ENCODE assay signal across 1 cellular context in the genomic region with DNA sequence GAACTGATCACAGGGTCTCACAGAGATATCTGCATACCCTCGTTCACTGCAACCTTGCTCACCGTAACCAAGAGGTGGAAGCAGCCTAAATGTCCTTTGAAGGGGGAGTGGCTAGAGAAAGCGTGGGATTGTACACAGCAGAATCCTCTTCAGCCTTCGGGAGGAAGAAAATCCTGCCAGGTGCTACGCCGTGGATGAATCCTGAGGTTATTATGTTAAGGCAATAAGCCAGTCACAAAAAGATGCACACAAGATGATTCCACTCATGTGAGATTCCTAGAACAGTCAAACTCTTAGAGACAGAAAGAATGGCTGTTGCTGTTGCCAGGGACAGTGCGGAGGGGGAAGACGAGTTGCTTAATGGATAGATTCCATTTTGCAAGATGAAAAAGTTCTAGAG.
TF ChIP-seq lines count a peak whose summit lies in the region.

No MANE protein-coding gene starts in this region.

TF ChIP-seq in K562, 482 proteins besides CTCF, POLR2A, EP300 and RAD21:
- TF ChIP-seq GTF2F1 (IDR thresholded peaks at IDR 0.05; ENCODE audit: low read depth, low read length) (peak; percentile 74; the same call in 1 of the 2 replicates), SUPT5H (IDR thresholded peaks at IDR 0.05) (peak; percentile 52; the same call in 1 of the 2 replicates), POLR2B (IDR thresholded peaks at IDR 0.05; ENCODE audit: low read depth, partially characterized antibody) (peak; percentile 31), POLR2AphosphoS5 (IDR thresholded peaks at IDR 0.05; ENCODE audit: control insufficient read depth, insufficient read depth, low read depth, low read length) (peak; percentile 75), MTA2 (IDR thresholded peaks at IDR 0.05; ENCODE audit: low read depth) (no peak), TARDBP (IDR thresholded peaks at IDR 0.05) (no peak), MEIS2 (IDR thresholded peaks at IDR 0.05; ENCODE audit: partially characterized antibody) (no peak), TBP (optimal IDR thresholded peaks at IDR 0.05; ENCODE audit: low read depth, low read length) (peak; percentile 87), SMARCA4 (IDR thresholded peaks at IDR 0.05) (no peak), DNMT1 (IDR thresholded peaks at IDR 0.05) (no peak), ZNF23 (CRISPR knock-in tag; IDR thresholded peaks at IDR 0.05) (no peak), PML (IDR thresholded peaks at IDR 0.05; ENCODE audit: low read length) (peak; percentile 71), POLR2G (IDR thresholded peaks at IDR 0.05; ENCODE audit: low read depth, low read length) (peak; percentile 22; the same call in 1 of the 2 replicates), RBFOX2 (IDR thresholded peaks at IDR 0.05; ENCODE audit: low read depth, low read length) (peak; percentile 32; the same call in 1 of the 2 replicates), ZNF324 (CRISPR knock-in tag; IDR thresholded peaks at IDR 0.05) (no peak)
- TF ChIP-seq, protein P1, sequence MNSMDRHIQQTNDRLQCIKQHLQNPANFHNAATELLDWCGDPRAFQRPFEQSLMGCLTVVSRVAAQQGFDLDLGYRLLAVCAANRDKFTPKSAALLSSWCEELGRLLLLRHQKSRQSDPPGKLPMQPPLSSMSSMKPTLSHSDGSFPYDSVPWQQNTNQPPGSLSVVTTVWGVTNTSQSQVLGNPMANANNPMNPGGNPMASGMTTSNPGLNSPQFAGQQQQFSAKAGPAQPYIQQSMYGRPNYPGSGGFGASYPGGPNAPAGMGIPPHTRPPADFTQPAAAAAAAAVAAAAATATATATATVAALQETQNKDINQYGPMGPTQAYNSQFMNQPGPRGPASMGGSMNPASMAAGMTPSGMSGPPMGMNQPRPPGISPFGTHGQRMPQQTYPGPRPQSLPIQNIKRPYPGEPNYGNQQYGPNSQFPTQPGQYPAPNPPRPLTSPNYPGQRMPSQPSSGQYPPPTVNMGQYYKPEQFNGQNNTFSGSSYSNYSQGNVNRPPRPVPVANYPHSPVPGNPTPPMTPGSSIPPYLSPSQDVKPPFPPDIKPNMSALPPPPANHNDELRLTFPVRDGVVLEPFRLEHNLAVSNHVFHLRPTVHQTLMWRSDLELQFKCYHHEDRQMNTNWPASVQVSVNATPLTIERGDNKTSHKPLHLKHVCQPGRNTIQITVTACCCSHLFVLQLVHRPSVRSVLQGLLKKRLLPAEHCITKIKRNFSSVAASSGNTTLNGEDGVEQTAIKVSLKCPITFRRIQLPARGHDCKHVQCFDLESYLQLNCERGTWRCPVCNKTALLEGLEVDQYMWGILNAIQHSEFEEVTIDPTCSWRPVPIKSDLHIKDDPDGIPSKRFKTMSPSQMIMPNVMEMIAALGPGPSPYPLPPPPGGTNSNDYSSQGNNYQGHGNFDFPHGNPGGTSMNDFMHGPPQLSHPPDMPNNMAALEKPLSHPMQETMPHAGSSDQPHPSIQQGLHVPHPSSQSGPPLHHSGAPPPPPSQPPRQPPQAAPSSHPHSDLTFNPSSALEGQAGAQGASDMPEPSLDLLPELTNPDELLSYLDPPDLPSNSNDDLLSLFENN (IDR thresholded peaks at IDR 0.05; ENCODE audit: low read depth in 2 of 2, low read length in 2 of 2) = peak in 1 of 2 experiments; percentile 81; a peak in 1 of 4 replicates
- TF ChIP-seq, protein P2, sequence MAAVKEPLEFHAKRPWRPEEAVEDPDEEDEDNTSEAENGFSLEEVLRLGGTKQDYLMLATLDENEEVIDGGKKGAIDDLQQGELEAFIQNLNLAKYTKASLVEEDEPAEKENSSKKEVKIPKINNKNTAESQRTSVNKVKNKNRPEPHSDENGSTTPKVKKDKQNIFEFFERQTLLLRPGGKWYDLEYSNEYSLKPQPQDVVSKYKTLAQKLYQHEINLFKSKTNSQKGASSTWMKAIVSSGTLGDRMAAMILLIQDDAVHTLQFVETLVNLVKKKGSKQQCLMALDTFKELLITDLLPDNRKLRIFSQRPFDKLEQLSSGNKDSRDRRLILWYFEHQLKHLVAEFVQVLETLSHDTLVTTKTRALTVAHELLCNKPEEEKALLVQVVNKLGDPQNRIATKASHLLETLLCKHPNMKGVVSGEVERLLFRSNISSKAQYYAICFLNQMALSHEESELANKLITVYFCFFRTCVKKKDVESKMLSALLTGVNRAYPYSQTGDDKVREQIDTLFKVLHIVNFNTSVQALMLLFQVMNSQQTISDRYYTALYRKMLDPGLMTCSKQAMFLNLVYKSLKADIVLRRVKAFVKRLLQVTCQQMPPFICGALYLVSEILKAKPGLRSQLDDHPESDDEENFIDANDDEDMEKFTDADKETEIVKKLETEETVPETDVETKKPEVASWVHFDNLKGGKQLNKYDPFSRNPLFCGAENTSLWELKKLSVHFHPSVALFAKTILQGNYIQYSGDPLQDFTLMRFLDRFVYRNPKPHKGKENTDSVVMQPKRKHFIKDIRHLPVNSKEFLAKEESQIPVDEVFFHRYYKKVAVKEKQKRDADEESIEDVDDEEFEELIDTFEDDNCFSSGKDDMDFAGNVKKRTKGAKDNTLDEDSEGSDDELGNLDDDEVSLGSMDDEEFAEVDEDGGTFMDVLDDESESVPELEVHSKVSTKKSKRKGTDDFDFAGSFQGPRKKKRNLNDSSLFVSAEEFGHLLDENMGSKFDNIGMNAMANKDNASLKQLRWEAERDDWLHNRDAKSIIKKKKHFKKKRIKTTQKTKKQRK (IDR thresholded peaks at IDR 0.05; ENCODE audit: borderline replicate concordance, low read depth, low read length) = no peak
